Comparison of ENCODE assay signal across 1 cellular context in the genomic region with DNA sequence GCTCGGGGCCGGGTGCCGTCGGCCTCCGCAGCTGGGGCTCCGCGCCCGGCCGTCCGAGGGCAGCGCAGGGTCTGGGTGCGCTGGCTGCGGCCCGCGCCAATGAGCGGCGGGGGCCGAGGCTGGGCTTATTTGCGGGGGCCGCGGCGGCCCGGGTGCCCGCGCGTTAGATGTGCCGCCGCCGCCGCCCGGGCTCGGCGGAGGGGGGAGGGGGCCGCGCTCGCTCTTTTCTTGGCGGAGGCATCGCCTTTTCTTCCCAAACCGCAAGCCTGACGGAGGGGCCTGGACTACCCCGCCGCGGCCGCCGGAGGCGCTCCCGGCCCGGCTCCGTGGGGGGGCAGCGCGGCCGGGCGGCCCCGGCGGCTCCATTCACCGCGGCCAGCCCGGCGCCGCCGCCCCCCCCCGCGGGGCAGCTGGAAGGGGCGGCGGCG.
TF ChIP-seq lines count a peak whose summit lies in the region.

A gene (minus strand): TSS at position 101 of the 428 bp plus-strand sequence. CDS start 278 bp downstream, outside the sequence.

TF ChIP-seq in K562, 482 proteins besides CTCF, POLR2A, EP300 and RAD21 (continued from another document):
- TF ChIP-seq, protein P1, sequence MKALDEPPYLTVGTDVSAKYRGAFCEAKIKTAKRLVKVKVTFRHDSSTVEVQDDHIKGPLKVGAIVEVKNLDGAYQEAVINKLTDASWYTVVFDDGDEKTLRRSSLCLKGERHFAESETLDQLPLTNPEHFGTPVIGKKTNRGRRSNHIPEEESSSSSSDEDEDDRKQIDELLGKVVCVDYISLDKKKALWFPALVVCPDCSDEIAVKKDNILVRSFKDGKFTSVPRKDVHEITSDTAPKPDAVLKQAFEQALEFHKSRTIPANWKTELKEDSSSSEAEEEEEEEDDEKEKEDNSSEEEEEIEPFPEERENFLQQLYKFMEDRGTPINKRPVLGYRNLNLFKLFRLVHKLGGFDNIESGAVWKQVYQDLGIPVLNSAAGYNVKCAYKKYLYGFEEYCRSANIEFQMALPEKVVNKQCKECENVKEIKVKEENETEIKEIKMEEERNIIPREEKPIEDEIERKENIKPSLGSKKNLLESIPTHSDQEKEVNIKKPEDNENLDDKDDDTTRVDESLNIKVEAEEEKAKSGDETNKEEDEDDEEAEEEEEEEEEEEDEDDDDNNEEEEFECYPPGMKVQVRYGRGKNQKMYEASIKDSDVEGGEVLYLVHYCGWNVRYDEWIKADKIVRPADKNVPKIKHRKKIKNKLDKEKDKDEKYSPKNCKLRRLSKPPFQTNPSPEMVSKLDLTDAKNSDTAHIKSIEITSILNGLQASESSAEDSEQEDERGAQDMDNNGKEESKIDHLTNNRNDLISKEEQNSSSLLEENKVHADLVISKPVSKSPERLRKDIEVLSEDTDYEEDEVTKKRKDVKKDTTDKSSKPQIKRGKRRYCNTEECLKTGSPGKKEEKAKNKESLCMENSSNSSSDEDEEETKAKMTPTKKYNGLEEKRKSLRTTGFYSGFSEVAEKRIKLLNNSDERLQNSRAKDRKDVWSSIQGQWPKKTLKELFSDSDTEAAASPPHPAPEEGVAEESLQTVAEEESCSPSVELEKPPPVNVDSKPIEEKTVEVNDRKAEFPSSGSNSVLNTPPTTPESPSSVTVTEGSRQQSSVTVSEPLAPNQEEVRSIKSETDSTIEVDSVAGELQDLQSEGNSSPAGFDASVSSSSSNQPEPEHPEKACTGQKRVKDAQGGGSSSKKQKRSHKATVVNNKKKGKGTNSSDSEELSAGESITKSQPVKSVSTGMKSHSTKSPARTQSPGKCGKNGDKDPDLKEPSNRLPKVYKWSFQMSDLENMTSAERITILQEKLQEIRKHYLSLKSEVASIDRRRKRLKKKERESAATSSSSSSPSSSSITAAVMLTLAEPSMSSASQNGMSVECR (CRISPR knock-in tag; IDR thresholded peaks at IDR 0.05): no peak
- TF ChIP-seq, protein P2, sequence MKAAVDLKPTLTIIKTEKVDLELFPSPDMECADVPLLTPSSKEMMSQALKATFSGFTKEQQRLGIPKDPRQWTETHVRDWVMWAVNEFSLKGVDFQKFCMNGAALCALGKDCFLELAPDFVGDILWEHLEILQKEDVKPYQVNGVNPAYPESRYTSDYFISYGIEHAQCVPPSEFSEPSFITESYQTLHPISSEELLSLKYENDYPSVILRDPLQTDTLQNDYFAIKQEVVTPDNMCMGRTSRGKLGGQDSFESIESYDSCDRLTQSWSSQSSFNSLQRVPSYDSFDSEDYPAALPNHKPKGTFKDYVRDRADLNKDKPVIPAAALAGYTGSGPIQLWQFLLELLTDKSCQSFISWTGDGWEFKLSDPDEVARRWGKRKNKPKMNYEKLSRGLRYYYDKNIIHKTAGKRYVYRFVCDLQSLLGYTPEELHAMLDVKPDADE (conservative IDR thresholded peaks at IDR 0.05; ENCODE audit: control insufficient read depth, low read depth, low read length): 0 out of 2 replicates have a peak, but pooled peaks have one; percentile 47
- TF ChIP-seq, protein P3, sequence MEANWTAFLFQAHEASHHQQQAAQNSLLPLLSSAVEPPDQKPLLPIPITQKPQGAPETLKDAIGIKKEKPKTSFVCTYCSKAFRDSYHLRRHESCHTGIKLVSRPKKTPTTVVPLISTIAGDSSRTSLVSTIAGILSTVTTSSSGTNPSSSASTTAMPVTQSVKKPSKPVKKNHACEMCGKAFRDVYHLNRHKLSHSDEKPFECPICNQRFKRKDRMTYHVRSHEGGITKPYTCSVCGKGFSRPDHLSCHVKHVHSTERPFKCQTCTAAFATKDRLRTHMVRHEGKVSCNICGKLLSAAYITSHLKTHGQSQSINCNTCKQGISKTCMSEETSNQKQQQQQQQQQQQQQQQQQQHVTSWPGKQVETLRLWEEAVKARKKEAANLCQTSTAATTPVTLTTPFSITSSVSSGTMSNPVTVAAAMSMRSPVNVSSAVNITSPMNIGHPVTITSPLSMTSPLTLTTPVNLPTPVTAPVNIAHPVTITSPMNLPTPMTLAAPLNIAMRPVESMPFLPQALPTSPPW (CRISPR knock-in tag; IDR thresholded peaks at IDR 0.05): peak; percentile 91
- TF ChIP-seq, protein P4, sequence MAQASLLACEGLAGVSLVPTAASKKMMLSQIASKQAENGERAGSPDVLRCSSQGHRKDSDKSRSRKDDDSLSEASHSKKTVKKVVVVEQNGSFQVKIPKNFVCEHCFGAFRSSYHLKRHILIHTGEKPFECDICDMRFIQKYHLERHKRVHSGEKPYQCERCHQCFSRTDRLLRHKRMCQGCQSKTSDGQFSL (CRISPR knock-in tag; IDR thresholded peaks at IDR 0.05): peak; percentile 89
- TF ChIP-seq, protein P4 (tag; IDR thresholded peaks at IDR 0.05): peak in 1 of 2 experiments; percentile 98; a peak in 2 of 4 replicates
- TF ChIP-seq L3MBTL2 (IDR thresholded peaks at IDR 0.05) (no peak), FOXJ3 (CRISPR knock-in tag; IDR thresholded peaks at IDR 0.05) (no peak), GATAD2B (IDR thresholded peaks at IDR 0.05; ENCODE audit: borderline replicate concordance) (0 out of 2 replicates have a peak, but pooled peaks have one; percentile 50), NCOA2 (IDR thresholded peaks at IDR 0.05; ENCODE audit: partially characterized antibody in 2 of 2) (no peak), ZBTB7A (IDR thresholded peaks at IDR 0.05; ENCODE audit: borderline replicate concordance, control insufficient read depth, low read depth, low read length) (0 out of 2 replicates have a peak, but pooled peaks have one; percentile 71), CXXC5 (CRISPR knock-in tag; IDR thresholded peaks at IDR 0.05) (peak; percentile 48; the same call in 1 of the 2 replicates), RB1 (IDR thresholded peaks at IDR 0.05; ENCODE audit: low read depth) (0 out of 2 replicates have a peak, but pooled peaks have one; percentile 25), ZNF431 (CRISPR knock-in tag; IDR thresholded peaks at IDR 0.05) (no peak), HMGN3 (IDR thresholded peaks at IDR 0.05; ENCODE audit: borderline replicate concordance, extremely low read depth, insufficient read length, low read depth, low read length) (peak; percentile 48), THRAP3 (IDR thresholded peaks at IDR 0.05; ENCODE audit: borderline replicate concordance) (no peak), NFXL1 (CRISPR knock-in tag; IDR thresholded peaks at IDR 0.05) (no peak), ESRRA (IDR thresholded peaks at IDR 0.05; ENCODE audit: borderline replicate concordance, low read depth) (peak; percentile 46; the same call in 1 of the 2 replicates), SMAD4 (CRISPR knock-in tag; conservative IDR thresholded peaks at IDR 0.05) (peak; percentile 57; the same call in 1 of the 2 replicates), SIN3B (IDR thresholded peaks at IDR 0.05; ENCODE audit: low read depth) (peak; percentile 46; the same call in 1 of the 2 replicates), CCNT2 (IDR thresholded peaks at IDR 0.05; ENCODE audit: borderline replicate concordance, extremely low read depth, insufficient read length, low read depth, low read length) (peak; percentile 78), TBP (optimal IDR thresholded peaks at IDR 0.05; ENCODE audit: low read depth, low read length) (peak; percentile 17), SIN3A (IDR thresholded peaks at IDR 0.05; ENCODE audit: borderline replicate concordance in 2 of 2, control insufficient read depth in 1 of 2, low read depth in 2 of 2, low read length in 2 of 2) (0 out of 4 replicates have a peak, but pooled peaks of 1 of the 2 experiments have one; percentile 26)
- TF ChIP-seq, protein P5, sequence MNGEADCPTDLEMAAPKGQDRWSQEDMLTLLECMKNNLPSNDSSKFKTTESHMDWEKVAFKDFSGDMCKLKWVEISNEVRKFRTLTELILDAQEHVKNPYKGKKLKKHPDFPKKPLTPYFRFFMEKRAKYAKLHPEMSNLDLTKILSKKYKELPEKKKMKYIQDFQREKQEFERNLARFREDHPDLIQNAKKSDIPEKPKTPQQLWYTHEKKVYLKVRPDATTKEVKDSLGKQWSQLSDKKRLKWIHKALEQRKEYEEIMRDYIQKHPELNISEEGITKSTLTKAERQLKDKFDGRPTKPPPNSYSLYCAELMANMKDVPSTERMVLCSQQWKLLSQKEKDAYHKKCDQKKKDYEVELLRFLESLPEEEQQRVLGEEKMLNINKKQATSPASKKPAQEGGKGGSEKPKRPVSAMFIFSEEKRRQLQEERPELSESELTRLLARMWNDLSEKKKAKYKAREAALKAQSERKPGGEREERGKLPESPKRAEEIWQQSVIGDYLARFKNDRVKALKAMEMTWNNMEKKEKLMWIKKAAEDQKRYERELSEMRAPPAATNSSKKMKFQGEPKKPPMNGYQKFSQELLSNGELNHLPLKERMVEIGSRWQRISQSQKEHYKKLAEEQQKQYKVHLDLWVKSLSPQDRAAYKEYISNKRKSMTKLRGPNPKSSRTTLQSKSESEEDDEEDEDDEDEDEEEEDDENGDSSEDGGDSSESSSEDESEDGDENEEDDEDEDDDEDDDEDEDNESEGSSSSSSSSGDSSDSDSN (IDR thresholded peaks at IDR 0.05; ENCODE audit: borderline replicate concordance in 1 of 2, low read depth in 2 of 2, low read length in 2 of 2): peak in 1 of 2 experiments; percentile 88; a peak in 2 of 4 replicates
- TF ChIP-seq, protein P6, sequence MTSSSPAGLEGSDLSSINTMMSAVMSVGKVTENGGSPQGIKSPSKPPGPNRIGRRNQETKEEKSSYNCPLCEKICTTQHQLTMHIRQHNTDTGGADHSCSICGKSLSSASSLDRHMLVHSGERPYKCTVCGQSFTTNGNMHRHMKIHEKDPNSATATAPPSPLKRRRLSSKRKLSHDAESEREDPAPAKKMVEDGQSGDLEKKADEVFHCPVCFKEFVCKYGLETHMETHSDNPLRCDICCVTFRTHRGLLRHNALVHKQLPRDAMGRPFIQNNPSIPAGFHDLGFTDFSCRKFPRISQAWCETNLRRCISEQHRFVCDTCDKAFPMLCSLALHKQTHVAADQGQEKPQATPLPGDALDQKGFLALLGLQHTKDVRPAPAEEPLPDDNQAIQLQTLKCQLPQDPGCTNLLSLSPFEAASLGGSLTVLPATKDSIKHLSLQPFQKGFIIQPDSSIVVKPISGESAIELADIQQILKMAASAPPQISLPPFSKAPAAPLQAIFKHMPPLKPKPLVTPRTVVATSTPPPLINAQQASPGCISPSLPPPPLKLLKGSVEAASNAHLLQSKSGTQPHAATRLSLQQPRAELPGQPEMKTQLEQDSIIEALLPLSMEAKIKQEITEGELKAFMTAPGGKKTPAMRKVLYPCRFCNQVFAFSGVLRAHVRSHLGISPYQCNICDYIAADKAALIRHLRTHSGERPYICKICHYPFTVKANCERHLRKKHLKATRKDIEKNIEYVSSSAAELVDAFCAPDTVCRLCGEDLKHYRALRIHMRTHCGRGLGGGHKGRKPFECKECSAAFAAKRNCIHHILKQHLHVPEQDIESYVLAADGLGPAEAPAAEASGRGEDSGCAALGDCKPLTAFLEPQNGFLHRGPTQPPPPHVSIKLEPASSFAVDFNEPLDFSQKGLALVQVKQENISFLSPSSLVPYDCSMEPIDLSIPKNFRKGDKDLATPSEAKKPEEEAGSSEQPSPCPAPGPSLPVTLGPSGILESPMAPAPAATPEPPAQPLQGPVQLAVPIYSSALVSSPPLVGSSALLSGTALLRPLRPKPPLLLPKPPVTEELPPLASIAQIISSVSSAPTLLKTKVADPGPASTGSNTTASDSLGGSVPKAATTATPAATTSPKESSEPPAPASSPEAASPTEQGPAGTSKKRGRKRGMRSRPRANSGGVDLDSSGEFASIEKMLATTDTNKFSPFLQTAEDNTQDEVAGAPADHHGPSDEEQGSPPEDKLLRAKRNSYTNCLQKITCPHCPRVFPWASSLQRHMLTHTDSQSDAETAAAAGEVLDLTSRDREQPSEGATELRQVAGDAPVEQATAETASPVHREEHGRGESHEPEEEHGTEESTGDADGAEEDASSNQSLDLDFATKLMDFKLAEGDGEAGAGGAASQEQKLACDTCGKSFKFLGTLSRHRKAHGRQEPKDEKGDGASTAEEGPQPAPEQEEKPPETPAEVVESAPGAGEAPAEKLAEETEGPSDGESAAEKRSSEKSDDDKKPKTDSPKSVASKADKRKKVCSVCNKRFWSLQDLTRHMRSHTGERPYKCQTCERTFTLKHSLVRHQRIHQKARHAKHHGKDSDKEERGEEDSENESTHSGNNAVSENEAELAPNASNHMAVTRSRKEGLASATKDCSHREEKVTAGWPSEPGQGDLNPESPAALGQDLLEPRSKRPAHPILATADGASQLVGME (CRISPR knock-in tag; IDR thresholded peaks at IDR 0.05): no peak
- TF ChIP-seq, protein P7, sequence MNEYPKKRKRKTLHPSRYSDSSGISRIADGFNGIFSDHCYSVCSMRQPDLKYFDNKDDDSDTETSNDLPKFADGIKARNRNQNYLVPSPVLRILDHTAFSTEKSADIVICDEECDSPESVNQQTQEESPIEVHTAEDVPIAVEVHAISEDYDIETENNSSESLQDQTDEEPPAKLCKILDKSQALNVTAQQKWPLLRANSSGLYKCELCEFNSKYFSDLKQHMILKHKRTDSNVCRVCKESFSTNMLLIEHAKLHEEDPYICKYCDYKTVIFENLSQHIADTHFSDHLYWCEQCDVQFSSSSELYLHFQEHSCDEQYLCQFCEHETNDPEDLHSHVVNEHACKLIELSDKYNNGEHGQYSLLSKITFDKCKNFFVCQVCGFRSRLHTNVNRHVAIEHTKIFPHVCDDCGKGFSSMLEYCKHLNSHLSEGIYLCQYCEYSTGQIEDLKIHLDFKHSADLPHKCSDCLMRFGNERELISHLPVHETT (CRISPR knock-in tag; conservative IDR thresholded peaks at IDR 0.05 in 1 of 2, IDR thresholded peaks at IDR 0.05 in 1 of 2): peak in 1 of 2 experiments; percentile 77; a peak in 2 of 4 replicates
